Comparison of ENCODE assay signal across 31 cellular contexts in the genomic region with DNA sequence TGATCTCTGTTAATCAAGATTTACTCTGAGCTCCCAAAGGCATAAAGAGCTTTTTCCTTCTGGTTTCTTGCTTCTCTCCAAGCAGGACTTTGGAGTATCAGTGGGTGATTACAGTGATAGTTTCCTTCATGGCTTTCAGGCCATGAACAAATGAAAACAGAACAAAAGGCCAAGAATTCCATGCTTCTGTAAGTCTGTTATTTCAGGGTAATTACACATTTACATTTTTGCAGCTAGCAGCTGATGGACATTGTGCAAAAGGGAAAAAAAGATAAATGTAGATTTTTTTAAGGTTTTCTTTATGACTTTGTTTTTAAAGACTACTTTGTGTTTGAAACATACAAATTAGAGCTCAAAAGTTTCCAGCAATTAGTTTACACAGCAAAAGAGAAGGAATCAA.
"Had no signal": no experiment of that assay in that cellular context is flagged by ENCODE, and none has a peak within 500 bp of the region (broad histone marks: within the 10 kb centered on the region; RNA-seq: fewer than 3 reads in every experiment).

No MANE protein-coding gene starts in this region.

- H3K27me3 Mint-ChIP-seq: naive B cell; natural killer cell treated with Interleukin-12 subunit alpha and Interleukin-12 subunit beta and Interleukin-15 and Interleukin-18, amount 100 ng/mL, for 72 hours; progenitor cell of endocrine pancreas; stimulated activated naive B cell treated with anti-CD40 and anti-IgM and Interleukin-4, amounts not matched to agents 10 μg/mL and 1 μg/mL and 100 μg/mL, for 72 hours; stimulated activated naive CD8-positive, alpha-beta T cell treated with anti-CD3 and anti-CD28 coated beads, Interleukin-15, Interleukin-2, amounts not matched to agents 100 ng/mL and 50 ng/mL, for 24 hours; type B pancreatic cell had no signal

- H3K4me3 ChIP-seq: ovary, psoas muscle, right lobe of liver, sigmoid colon, stomach, thoracic aorta, tibial artery, transverse colon, upper lobe of right lung, uterus had no signal

- H3K4me1 Mint-ChIP-seq: naive B cell; nephron progenitor cell; stimulated activated naive B cell treated with anti-CD40 and anti-IgM and Interleukin-4, amounts not matched to agents 10 μg/mL and 1 μg/mL and 100 μg/mL, for 72 hours had no signal

- H3K36me3 ChIP-seq: neutrophil, ovary, right lobe of liver, sigmoid colon, stomach, thoracic aorta, tibial artery, transverse colon, upper lobe of right lung, uterus had no signal

- H3K4me3 Mint-ChIP-seq: naive B cell; naive thymus-derived CD8-positive, alpha-beta T cell; natural killer cell treated with Interleukin-12 subunit alpha and Interleukin-12 subunit beta and Interleukin-15 and Interleukin-18, amount 100 ng/mL, for 72 hours; nephron progenitor cell; neural crest cell; stimulated activated effector memory CD8-positive, alpha-beta T cell treated with anti-CD3 and anti-CD28 coated beads, Interleukin-12 subunit alpha, Interleukin-12 subunit beta, amount 100 ng/mL, for 72 hours; stimulated activated naive B cell treated with anti-CD40 and anti-IgM and Interleukin-4, amounts not matched to agents 10 μg/mL and 1 μg/mL and 100 μg/mL, for 72 hours; stimulated activated naive CD8-positive, alpha-beta T cell treated with anti-CD3 and anti-CD28 coated beads, Interleukin-15, Interleukin-2, amounts not matched to agents 100 ng/mL and 50 ng/mL, for 24 hours; type B pancreatic cell had no signal

- H3K4me1 ChIP-seq: parathyroid adenoma, psoas muscle, right lobe of liver, tibial artery, transverse colon, upper lobe of right lung, uterus had no signal

- H3K27ac Mint-ChIP-seq: naive B cell; naive thymus-derived CD8-positive, alpha-beta T cell; natural killer cell treated with Interleukin-12 subunit alpha and Interleukin-12 subunit beta and Interleukin-15 and Interleukin-18, amount 100 ng/mL, for 72 hours; nephron progenitor cell; progenitor cell of endocrine pancreas; stimulated activated effector memory CD8-positive, alpha-beta T cell treated with anti-CD3 and anti-CD28 coated beads, Interleukin-12 subunit alpha, Interleukin-12 subunit beta, amount 100 ng/mL, for 72 hours; stimulated activated naive B cell treated with anti-CD40 and anti-IgM and Interleukin-4, amounts not matched to agents 10 μg/mL and 1 μg/mL and 100 μg/mL, for 72 hours; stimulated activated naive CD8-positive, alpha-beta T cell treated with anti-CD3 and anti-CD28 coated beads, Interleukin-15, Interleukin-2, amounts not matched to agents 100 ng/mL and 50 ng/mL, for 24 hours; type B pancreatic cell had no signal

- ATAC-seq: naive thymus-derived CD8-positive, alpha-beta T cell; natural killer cell treated with Interleukin-12 subunit alpha and Interleukin-12 subunit beta and Interleukin-15 and Interleukin-18, amount 100 ng/mL, for 72 hours; psoas muscle; right cardiac atrium; right lobe of liver; stimulated activated effector memory CD8-positive, alpha-beta T cell treated with anti-CD3 and anti-CD28 coated beads, Interleukin-12 subunit alpha, Interleukin-12 subunit beta, amount 100 ng/mL, for 72 hours; stimulated activated naive B cell treated with anti-CD40 and anti-IgM and Interleukin-4, amounts not matched to agents 10 μg/mL and 1 μg/mL and 100 μg/mL, for 72 hours; upper lobe of right lung had no signal

- H3K9ac ChIP-seq: parathyroid adenoma had no signal

- H3K9me3 Mint-ChIP-seq: natural killer cell treated with Interleukin-12 subunit alpha and Interleukin-12 subunit beta and Interleukin-15 and Interleukin-18, amount 100 ng/mL, for 72 hours; nephron progenitor cell; type B pancreatic cell had no signal

- H3K9me3 ChIP-seq: neutrophil, ovary, psoas muscle, right lobe of liver, sigmoid colon, stomach, thoracic aorta, tibial artery, transverse colon, upper lobe of right lung, uterus had no signal

- DNase-seq: naive B cell; naive thymus-derived CD8-positive, alpha-beta T cell; nephron progenitor cell; nucleus accumbens; ovary; posterior cingulate gyrus; psoas muscle; right cardiac atrium; right lobe of liver; sigmoid colon; small intestine; stimulated activated CD4-positive, alpha-beta T cell treated with anti-CD3 and anti-CD28 coated beads, Interleukin-15, amount 100 ng/mL, for 24 hours; stimulated activated CD4-positive, alpha-beta T cell treated with anti-CD3 and anti-CD28 coated beads, Interleukin-2, amount 100 ng/mL, for 24 hours; stimulated activated CD4-positive, alpha-beta T cell treated with anti-CD3 and anti-CD28 coated beads, Interleukin-2, amount 100 ng/mL, for 48 hours; stimulated activated CD4-positive, alpha-beta T cell treated with anti-CD3 and anti-CD28 coated beads, Interleukin-4, amount 100 ng/mL, for 24 hours; stimulated activated naive B cell treated with anti-CD40 and anti-IgM and Interleukin-4, amounts not matched to agents 10 μg/mL and 1 μg/mL and 100 μg/mL, for 72 hours; stimulated activated naive CD4-positive, alpha-beta T cell treated with Interleukin-2 at 50 U/mL for 16 hours; stomach; tibial artery; transverse colon; upper lobe of right lung; uterus had no signal

- H3K27me3 ChIP-seq: neutrophil, ovary, right lobe of liver, sigmoid colon, stomach, tibial artery, transverse colon, upper lobe of right lung, uterus had no signal

- H3K36me3 Mint-ChIP-seq: naive B cell; naive thymus-derived CD8-positive, alpha-beta T cell; natural killer cell treated with Interleukin-12 subunit alpha and Interleukin-12 subunit beta and Interleukin-15 and Interleukin-18, amount 100 ng/mL, for 72 hours; stimulated activated effector memory CD8-positive, alpha-beta T cell treated with anti-CD3 and anti-CD28 coated beads, Interleukin-12 subunit alpha, Interleukin-12 subunit beta, amount 100 ng/mL, for 72 hours; stimulated activated naive B cell treated with anti-CD40 and anti-IgM and Interleukin-4, amounts not matched to agents 10 μg/mL and 1 μg/mL and 100 μg/mL, for 72 hours; type B pancreatic cell had no signal
